In genomic region chr9:117744390-117744789, GRCh38 we compare ENCODE assay signal across 15 cellular contexts. TPM values are rescaled to one million over a fixed set of nuclear protein-coding genes. Genes with fewer than 3 reads are reported as not detected.
DNase-seq lines count a peak whose midpoint lies in the region; TF ChIP-seq lines count a peak whose summit lies in the region.
"Had no signal": no experiment of that assay in that cellular context is flagged by ENCODE, and none has a peak within 500 bp of the region (broad histone marks: within the 10 kb centered on the region; RNA-seq: fewer than 3 reads in every experiment).

No MANE protein-coding gene starts in this region.

- no peak for TF ChIP-seq POLR2A in esophagus muscularis mucosa (IDR thresholded peaks at IDR 0.05; ENCODE audit: low read depth)

- no peak for TF ChIP-seq CTCF in esophagus muscularis mucosa (IDR thresholded peaks at IDR 0.05)

- intact Hi-C loops in activated CD4-positive, alpha-beta memory T cell treated with anti-CD3 and anti-CD28 coated beads for 36 hours (cut with micrococcal nuclease), result no loop called here
- intact Hi-C loops in esophagus muscularis mucosa (cut with DNase I), result no loop called here

- H3K4me1 ChIP-seq in esophagus muscularis mucosa, result peaks cover 3 to 11% (median 9%) of the 10 kb centered on the region in 4 donors
- H3K4me1 ChIP-seq in skeletal muscle tissue (ENCODE audit: control insufficient read depth in 3 of 3, insufficient read depth in 3 of 3, low read length in 3 of 3), result peaks cover 0 to 6% (median 3%) of the 10 kb centered on the region in 3 donors

- H3K4me1 Mint-ChIP-seq in activated CD4-positive, alpha-beta memory T cell treated with anti-CD3 and anti-CD28 coated beads, Interleukin-2, amount 10 ng/mL, durations not matched to agents 7 days and 5 days, result peaks cover 17% of the 10 kb centered on the region
- H3K4me1 Mint-ChIP-seq in activated CD4-positive, alpha-beta memory T cell treated with anti-CD3 and anti-CD28 coated beads for 36 hours (ENCODE audit: low read depth), result peaks cover 3% of the 10 kb centered on the region

- no peaks in the 10 kb centered on the region for H3K36me3 Mint-ChIP-seq in activated CD4-positive, alpha-beta memory T cell treated with anti-CD3 and anti-CD28 coated beads, Interleukin-2, amount 10 ng/mL, durations not matched to agents 7 days and 5 days (ENCODE audit: low read depth)
- no peaks in the 10 kb centered on the region for H3K36me3 Mint-ChIP-seq in activated CD4-positive, alpha-beta memory T cell treated with anti-CD3 and anti-CD28 coated beads for 36 hours

- no peaks in the 10 kb centered on the region for H3K36me3 ChIP-seq in esophagus muscularis mucosa
- no peaks in the 10 kb centered on the region for H3K36me3 ChIP-seq in skeletal muscle tissue (ENCODE audit: control insufficient read depth in 3 of 3, insufficient read depth in 3 of 3, low read length in 3 of 3)
- H3K36me3 ChIP-seq: MG63 had no signal

- POLR2A ChIA-PET in activated CD4-positive, alpha-beta memory T cell treated with anti-CD3 and anti-CD28 coated beads, Interleukin-2, amount 10 ng/mL, durations not matched to agents 7 days and 5 days (lab: Charles Lee), result no interaction called here
- POLR2A ChIA-PET in activated CD4-positive, alpha-beta memory T cell treated with anti-CD3 and anti-CD28 coated beads for 36 hours (lab: Charles Lee), result no interaction called here

- H3K27me3 ChIP-seq in esophagus muscularis mucosa (peaks cover 0 to 40% (median 6%) of the 10 kb centered on the region in 4 donors), skeletal muscle tissue (ENCODE audit: control insufficient read depth in 3 of 3, insufficient read depth in 3 of 3, low read length in 3 of 3) (peaks cover 0 to 2% (median 0%) of the 10 kb centered on the region in 3 donors)

- H3K27ac ChIP-seq in esophagus muscularis mucosa (replicated peaks in 1 of 4), result no peak overlapping the region
- H3K27ac ChIP-seq in skeletal muscle tissue (ENCODE audit: low read depth, low read length), result no peak overlapping the region
- H3K27ac ChIP-seq: epithelial cell of prostate had no signal

- TF ChIP-seq EP300 in esophagus muscularis mucosa (IDR thresholded peaks at IDR 0.05), result no peak

- H3K27ac Mint-ChIP-seq in activated CD4-positive, alpha-beta memory T cell treated with anti-CD3 and anti-CD28 coated beads, Interleukin-2, amount 10 ng/mL, durations not matched to agents 7 days and 5 days, result peak overlapping the region; percentile 31
- no peak overlapping the region for H3K27ac Mint-ChIP-seq in activated CD4-positive, alpha-beta memory T cell treated with anti-CD3 and anti-CD28 coated beads for 36 hours
- H3K27ac Mint-ChIP-seq: T-helper 17 cell had no signal

- 65% methylated on average over 3 of the region's 3 CpGs for WGBS in esophagus muscularis mucosa

- peaks cover 44% of the 10 kb centered on the region for H3K27me3 Mint-ChIP-seq in activated CD4-positive, alpha-beta memory T cell treated with anti-CD3 and anti-CD28 coated beads, Interleukin-2, amount 10 ng/mL, durations not matched to agents 7 days and 5 days
- peaks cover 23% of the 10 kb centered on the region for H3K27me3 Mint-ChIP-seq in activated CD4-positive, alpha-beta memory T cell treated with anti-CD3 and anti-CD28 coated beads for 36 hours

- H3K4me3 ChIP-seq in esophagus muscularis mucosa, result peak overlapping the region; percentile 41 to 58 (median 43)
- H3K4me3 ChIP-seq in skeletal muscle tissue (ENCODE audit: low read length in 3 of 3), result peak overlapping the region in 1 of 3 donors; percentile 73
- H3K4me3 ChIP-seq: lung had no signal

- H3K9me3 Mint-ChIP-seq in activated CD4-positive, alpha-beta memory T cell treated with anti-CD3 and anti-CD28 coated beads, Interleukin-2, amount 10 ng/mL, durations not matched to agents 7 days and 5 days, result peaks cover 3% of the 10 kb centered on the region
- no peaks in the 10 kb centered on the region for H3K9me3 Mint-ChIP-seq in activated CD4-positive, alpha-beta memory T cell treated with anti-CD3 and anti-CD28 coated beads for 36 hours

- peak overlapping the region in 2 of 3 donors; percentile 18 to 68 for H3K9ac ChIP-seq in skeletal muscle tissue (ENCODE audit: low read depth in 1 of 3, low read length in 3 of 3)

- peak overlapping the region; percentile 58 for H3K4me3 Mint-ChIP-seq in activated CD4-positive, alpha-beta memory T cell treated with anti-CD3 and anti-CD28 coated beads, Interleukin-2, amount 10 ng/mL, durations not matched to agents 7 days and 5 days
- no peak overlapping the region for H3K4me3 Mint-ChIP-seq in activated CD4-positive, alpha-beta memory T cell treated with anti-CD3 and anti-CD28 coated beads for 36 hours

- DNase-seq in activated CD4-positive, alpha-beta memory T cell treated with anti-CD3 and anti-CD28 coated beads, Interleukin-2, amount 10 ng/mL, durations not matched to agents 7 days and 5 days, result no peak
- no peak for DNase-seq in activated CD4-positive, alpha-beta memory T cell treated with anti-CD3 and anti-CD28 coated beads for 36 hours
- DNase-seq in MV-4-11 (lab: John Stamatoyannopoulos, UW) (peak; percentile 75), esophagus muscularis mucosa (ENCODE audit: extremely low spot score) (no peak), germinal center (ENCODE audit: low spot score) (no peak), iPS-NIHi7 (ENCODE audit: extremely low spot score) (no peak)
- DNase-seq in stimulated activated CD4-positive, alpha-beta T cell treated with anti-CD3 and anti-CD28 coated beads, Interleukin-2, amount 100 ng/mL, for 48 hours, result no peak
- DNase-seq: activated CD4-positive, alpha-beta T cell treated with anti-CD3 and anti-CD28 coated beads for 48 hours; activated effector memory CD4-positive, alpha-beta T cell treated with Interleukin-2 at 50 U/mL for 16 hours; NCI-H2227 treated with DMSO at 0.1 percent for 48 hours; T-helper 17 cell had no signal

- H3K9me3 ChIP-seq in esophagus muscularis mucosa (no peaks in the 10 kb centered on the region), skeletal muscle tissue (ENCODE audit: control insufficient read depth in 3 of 3, low read length in 3 of 3) (no peaks in the 10 kb centered on the region)
- H3K9me3 ChIP-seq: MG63 had no signal

- CTCF ChIA-PET in activated CD4-positive, alpha-beta memory T cell treated with anti-CD3 and anti-CD28 coated beads, Interleukin-2, amount 10 ng/mL, durations not matched to agents 7 days and 5 days (lab: Charles Lee), result no interaction called here
- CTCF ChIA-PET in activated CD4-positive, alpha-beta memory T cell treated with anti-CD3 and anti-CD28 coated beads for 36 hours (lab: Charles Lee), result no interaction called here

RNA-seq across cellular contexts. Expression of gene TLR4, which starts 40.2 kb away (rescaled TPM):
- under 1 TPM; 0.05 to 0.20 TPM for total RNA-seq in activated CD4-positive, alpha-beta memory T cell treated with anti-CD3 and anti-CD28 coated beads, Interleukin-2, amount 10 ng/mL, durations not matched to agents 7 days and 5 days
- total RNA-seq in activated CD4-positive, alpha-beta memory T cell treated with anti-CD3 and anti-CD28 coated beads for 36 hours, result not detected
- total RNA-seq in esophagus muscularis mucosa (10 to 100 TPM in 3 of 4 donors, 1 to 10 TPM in 1; 9.7 to 46.7 (median 17.9) TPM), skeletal muscle tissue (8.9 TPM)
